Comparison of ENCODE assay signal across 19 cellular contexts in the genomic region with DNA sequence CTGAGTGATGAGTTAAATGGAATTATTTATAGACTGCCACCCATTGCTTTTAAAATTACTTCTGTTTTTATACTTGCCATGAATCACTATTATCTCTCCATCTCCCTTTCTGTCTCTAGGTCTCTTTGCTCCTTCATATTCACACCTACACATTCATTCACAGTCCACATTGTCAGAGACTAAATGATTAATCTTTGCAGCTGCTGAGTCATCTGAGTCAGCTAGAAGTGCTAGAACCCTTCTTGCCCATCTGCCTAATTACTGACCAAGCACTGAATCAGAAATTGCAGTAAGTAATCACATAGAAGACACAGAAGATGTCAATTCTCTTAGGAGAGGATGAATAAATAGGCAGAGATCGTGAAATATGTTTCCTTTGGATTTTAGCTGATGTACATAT.
DNase-seq lines count a peak whose midpoint lies in the region; ATAC-seq and TF ChIP-seq lines count a peak whose summit lies in the region.
"Had no signal": no experiment of that assay in that cellular context is flagged by ENCODE, and none has a peak within 500 bp of the region (broad histone marks: within the 10 kb centered on the region; RNA-seq: fewer than 3 reads in every experiment).

No MANE protein-coding gene starts in this region.

- TF ChIP-seq CTCF in fibroblast of mammary gland (conservative IDR thresholded peaks at IDR 0.05; ENCODE audit: control insufficient read depth, insufficient read depth, low read depth, low read length) (no peak), WERI-Rb-1 (IDR thresholded peaks at IDR 0.05; ENCODE audit: low read depth, low read length) (no peak)

- H3K9me3 ChIP-seq in WERI-Rb-1 (ENCODE audit: severe bottlenecking), result no peaks in the 10 kb centered on the region
- H3K9me3 ChIP-seq: ovary, testis had no signal

- H3K4me3 ChIP-seq in fibroblast of mammary gland (ENCODE audit: control insufficient read depth, low read depth, low read length) (no peak overlapping the region), WERI-Rb-1 (ENCODE audit: low read depth, low read length) (no peak overlapping the region)
- H3K4me3 ChIP-seq: ovary, testis had no signal

- no peak overlapping the region for H3K27ac ChIP-seq in WERI-Rb-1
- H3K27ac ChIP-seq: ovary, testis had no signal

- peak; percentile 8 for DNase-seq in COR-L47 (lab: John Stamatoyannopoulos, UW)
- peak; percentile 22 to 76 for DNase-seq in NCI-H524 (lab: John Stamatoyannopoulos, UW)
- peak; percentile 5 for DNase-seq in fibroblast of mammary gland (ENCODE audit: low read depth)
- DNase-seq in iPS-NIHi11 (ENCODE audit: low spot score), result no peak
- DNase-seq in T-helper 1 cell, result no peak
- no peak for DNase-seq in WERI-Rb-1
- DNase-seq: activated B cell treated with CpG ODN at 0.5 μM for 24 hours; activated naive CD8-positive, alpha-beta T cell treated with anti-CD3 and anti-CD28 coated beads, Interleukin-2, amount 50 U/mL, for 24 hours; Calu3; effector memory CD4-positive, alpha-beta T cell; naive B cell; ovary; RPMI8226; stimulated activated CD4-positive, alpha-beta T cell treated with anti-CD3 and anti-CD28 coated beads, Interleukin-2, amount 100 ng/mL, for 48 hours; stimulated activated CD8-positive, alpha-beta memory T cell treated with anti-CD3 and anti-CD28 coated beads, Interleukin-4, amount 100 ng/mL, for 48 hours; testis had no signal

- H3K27me3 ChIP-seq in WERI-Rb-1 (ENCODE audit: insufficient read depth, low read depth, severe bottlenecking), result no peaks in the 10 kb centered on the region
- H3K27me3 ChIP-seq: ovary, testis had no signal

- H3K36me3 ChIP-seq in WERI-Rb-1, result no peaks in the 10 kb centered on the region
- H3K36me3 ChIP-seq: ovary had no signal

- peak; percentile 54 for ATAC-seq in GM18907 (IDR thresholded peaks at IDR 0.05; ENCODE audit: unreplicated experiment)
- ATAC-seq in GM19452 (IDR thresholded peaks at IDR 0.05; ENCODE audit: unreplicated experiment), result no peak
- ATAC-seq: activated naive CD8-positive, alpha-beta T cell treated with anti-CD3 and anti-CD28 coated beads, Interleukin-2, amount 50 U/mL, for 24 hours; activated T-helper 17 cell treated with anti-CD3 and anti-CD28 coated beads, Interleukin-2, amount 50 U/mL, for 72 hours had no signal

Comparison
In these comparisons a context has a peak if more than half of its experiments do, and no peak if none do; other contexts are left out.
1. DNase-seq: peak in COR-L47 (single experiment), NCI-H524 (2 of 2) and fibroblast of mammary gland (single experiment); none in iPS-NIHi11 (single experiment), T-helper 1 cell (0 of 5) and WERI-Rb-1 (single experiment).